ENCODE assay signal across 26 cellular contexts in genomic region chr2:133972297-133972696, GRCh38.
"Had no signal": no experiment of that assay in that cellular context is flagged by ENCODE, and none has a peak within 500 bp of the region (broad histone marks: within the 10 kb centered on the region; RNA-seq: fewer than 3 reads in every experiment).

No MANE protein-coding gene starts in this region.

- H3K9me3 Mint-ChIP-seq: natural killer cell; nephron; neural progenitor cell; stimulated activated naive CD8-positive, alpha-beta T cell treated with anti-CD3 and anti-CD28 coated beads, Interleukin-15, Interleukin-2, amounts not matched to agents 100 ng/mL and 50 ng/mL, for 24 hours had no signal

- H3K36me3 ChIP-seq: neural progenitor cell, ovary, spleen, stomach, thoracic aorta, thyroid gland, tibial nerve, upper lobe of left lung, vagina had no signal

- H3K27ac ChIP-seq: neural progenitor cell, ovary, parathyroid adenoma, psoas muscle, skin epidermis, spleen, stomach, thoracic aorta, thyroid gland, upper lobe of left lung, vagina had no signal

- H3K79me2 ChIP-seq: parathyroid adenoma had no signal

- FAIRE-seq: urothelium cell line had no signal

- H3K4me2 ChIP-seq: neural progenitor cell, smooth muscle cell had no signal

- H3K4me3 Mint-ChIP-seq: natural killer cell; nephron; neural progenitor cell; stimulated activated naive B cell treated with anti-CD40 and anti-IgM and Interleukin-4, amounts not matched to agents 10 μg/mL and 1 μg/mL and 100 μg/mL, for 72 hours; stimulated activated naive CD8-positive, alpha-beta T cell treated with anti-CD3 and anti-CD28 coated beads, Interleukin-15, Interleukin-2, amounts not matched to agents 100 ng/mL and 50 ng/mL, for 24 hours had no signal

- H3K4me1 Mint-ChIP-seq: natural killer cell, nephron, neural progenitor cell had no signal

- H3K4me3 ChIP-seq: neural progenitor cell, ovary, psoas muscle, skin epidermis, smooth muscle cell, spleen, stomach, thyroid gland, tibial nerve, upper lobe of left lung, vagina had no signal

- H3K27me3 ChIP-seq: neural progenitor cell, ovary, stomach, thyroid gland, tibial nerve, upper lobe of left lung, vagina had no signal

- ATAC-seq: natural killer cell; stimulated activated naive B cell treated with anti-CD40 and anti-IgM and Interleukin-4, amounts not matched to agents 10 μg/mL and 1 μg/mL and 100 μg/mL, for 72 hours had no signal

- H2AFZ ChIP-seq: neural progenitor cell, parathyroid adenoma had no signal

- H3K27ac Mint-ChIP-seq: natural killer cell; nephron; neural progenitor cell; progenitor cell of endocrine pancreas; stimulated activated naive B cell treated with anti-CD40 and anti-IgM and Interleukin-4, amounts not matched to agents 10 μg/mL and 1 μg/mL and 100 μg/mL, for 72 hours; stimulated activated naive CD8-positive, alpha-beta T cell treated with anti-CD3 and anti-CD28 coated beads, Interleukin-15, Interleukin-2, amounts not matched to agents 100 ng/mL and 50 ng/mL, for 24 hours had no signal

- H3K9ac ChIP-seq: neural progenitor cell, parathyroid adenoma had no signal

- DNase-seq: natural killer cell; psoas muscle; spleen; stimulated activated CD4-positive, alpha-beta T cell treated with anti-CD3 and anti-CD28 coated beads, Interleukin-12 subunit alpha, Interleukin-12 subunit beta, amount 100 ng/mL, for 4 hours; stimulated activated CD4-positive, alpha-beta T cell treated with anti-CD3 and anti-CD28 coated beads, Interleukin-1b, Interleukin-23, amount 100 ng/mL, for 48 hours; stimulated activated CD4-positive, alpha-beta T cell treated with anti-CD3 and anti-CD28 coated beads, Interleukin-4, amount 100 ng/mL, for 1 hour; stimulated activated CD4-positive, alpha-beta T cell treated with anti-CD3 and anti-CD28 coated beads, Interleukin-4, amount 100 ng/mL, for 4 hours; stimulated activated CD8-positive, alpha-beta memory T cell treated with anti-CD3 and anti-CD28 coated beads, Interleukin-4, amount 100 ng/mL, for 48 hours; stimulated activated naive B cell treated with anti-CD40 and anti-IgM and Interleukin-4, amounts not matched to agents 10 μg/mL and 1 μg/mL and 100 μg/mL, for 72 hours; stimulated activated naive CD4-positive, alpha-beta T cell treated with Interleukin-2 at 50 U/mL for 16 hours; stomach; thyroid gland; trophoblast cell; upper lobe of left lung had no signal

- H3K9me3 ChIP-seq: ovary, psoas muscle, spleen, stomach, thoracic aorta, thyroid gland, tibial nerve, upper lobe of left lung, vagina had no signal

- H3K4me1 ChIP-seq: neural progenitor cell, parathyroid adenoma, psoas muscle, stomach, upper lobe of left lung, vagina had no signal

- H3K36me3 Mint-ChIP-seq: natural killer cell; neural progenitor cell; stimulated activated naive B cell treated with anti-CD40 and anti-IgM and Interleukin-4, amounts not matched to agents 10 μg/mL and 1 μg/mL and 100 μg/mL, for 72 hours had no signal
